In the genomic region with DNA sequence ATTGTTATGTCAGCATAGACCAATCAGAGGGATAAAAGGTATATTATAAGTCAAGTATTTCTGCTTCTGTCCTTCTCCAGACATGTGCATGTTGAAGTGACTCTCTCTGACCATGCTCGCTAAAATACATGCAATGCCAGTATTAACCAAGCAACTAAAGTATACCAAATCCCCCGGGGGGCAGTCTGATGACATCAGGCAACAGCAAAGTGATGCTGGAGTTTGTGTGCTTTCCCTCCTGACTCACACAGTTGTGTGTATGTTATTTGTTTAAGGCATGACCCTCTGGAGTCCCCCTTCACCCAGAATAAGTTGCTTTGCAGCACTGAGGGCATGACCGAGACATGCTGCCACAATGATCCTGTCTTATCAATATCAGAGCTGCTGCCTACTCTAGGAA, we compare ENCODE assay signal across 33 cellular contexts. TPM values are rescaled to one million over a fixed set of nuclear protein-coding genes. Genes with fewer than 3 reads are reported as not detected.
DNase-seq lines count a peak whose midpoint lies in the region; ATAC-seq and TF ChIP-seq lines count a peak whose summit lies in the region.
"Had no signal": no experiment of that assay in that cellular context is flagged by ENCODE, and none has a peak within 500 bp of the region (broad histone marks: within the 10 kb centered on the region; RNA-seq: fewer than 3 reads in every experiment).

No MANE protein-coding gene starts in this region.

- POLR2A ChIA-PET in activated CD8-positive, alpha-beta T cell treated with anti-CD3 and anti-CD28 coated beads, Interleukin-2, amount 10 ng/mL, durations not matched to agents 7 days and 5 days (lab: Charles Lee): no interaction called here

- H3K27me3 Mint-ChIP-seq in activated CD8-positive, alpha-beta T cell treated with anti-CD3 and anti-CD28 coated beads, Interleukin-2, amount 10 ng/mL, durations not matched to agents 7 days and 5 days (ENCODE audit: low read depth): peaks cover 6% of the 10 kb centered on the region

- H3K9me3 Mint-ChIP-seq in activated CD8-positive, alpha-beta T cell treated with anti-CD3 and anti-CD28 coated beads, Interleukin-2, amount 10 ng/mL, durations not matched to agents 7 days and 5 days (ENCODE audit: insufficient read depth): no peaks in the 10 kb centered on the region

- H3K79me2 ChIP-seq in trophoblast cell (ENCODE audit: control insufficient read depth, insufficient read depth, low read length, poor library complexity): no peaks in the 10 kb centered on the region

- H2BK5ac ChIP-seq in trophoblast cell (ENCODE audit: low read depth, low read length, poor library complexity): no peak overlapping the region

- H2AK5ac ChIP-seq in trophoblast cell (ENCODE audit: low read length): no peak overlapping the region

- no peak for TF ChIP-seq CTCF in dorsolateral prefrontal cortex (IDR thresholded peaks at IDR 0.05 in 54 of 56, conservative IDR thresholded peaks at IDR 0.05 in 2 of 56; ENCODE audit: low read depth in 1 of 56, partially characterized antibody in 56 of 56)
- no peak for TF ChIP-seq CTCF in foreskin fibroblast (IDR thresholded peaks at IDR 0.05; ENCODE audit: low read depth, low read length)
- TF ChIP-seq CTCF in brain microvascular endothelial cell (IDR thresholded peaks at IDR 0.05; ENCODE audit: low read depth, low read length, missing control alignments): no peak

- no peak overlapping the region for H3K14ac ChIP-seq in trophoblast cell (ENCODE audit: low read length)

- ATAC-seq in GM18868 (IDR thresholded peaks at IDR 0.05; ENCODE audit: unreplicated experiment): peak; percentile 32
- ATAC-seq in activated CD8-positive, alpha-beta T cell treated with anti-CD3 and anti-CD28 coated beads, Interleukin-2, amount 10 ng/mL, durations not matched to agents 7 days and 5 days: no peak
- ATAC-seq in GM18498 (IDR thresholded peaks at IDR 0.05; ENCODE audit: unreplicated experiment): no peak
- ATAC-seq: A549, GM12878, K562, Right ventricle myocardium inferior, SK-N-SH treated with all-trans-retinoic acid at 6 μM for 48 hours had no signal

- peak overlapping the region in 52 of 59 donors; percentile 12 to 91 (median 75) for H3K27ac ChIP-seq in dorsolateral prefrontal cortex
- H3K27ac ChIP-seq in trophoblast cell (ENCODE audit: low read depth, low read length): no peak overlapping the region
- no peak overlapping the region for H3K27ac ChIP-seq in brain microvascular endothelial cell
- H3K27ac ChIP-seq: A549, GM23248, PC-9, SJCRH30 had no signal

- H3K36me3 ChIP-seq in trophoblast cell (ENCODE audit: control insufficient read depth in 1 of 2, insufficient read depth in 2 of 2, low read length in 2 of 2) (no peaks in the 10 kb centered on the region), brain microvascular endothelial cell (replicated peaks) (no peaks in the 10 kb centered on the region)
- H3K36me3 ChIP-seq: MG63, SJCRH30 had no signal

- no peak overlapping the region for H3K4ac ChIP-seq in trophoblast cell (ENCODE audit: low read depth, low read length)

- H2BK12ac ChIP-seq in trophoblast cell (ENCODE audit: low read length): no peak overlapping the region

- no peaks in the 10 kb centered on the region for H3K27me3 ChIP-seq in dorsolateral prefrontal cortex
- H3K27me3 ChIP-seq in trophoblast cell (ENCODE audit: insufficient read depth, low read length): peaks cover 35% of the 10 kb centered on the region
- peaks cover 34% of the 10 kb centered on the region for H3K27me3 ChIP-seq in brain microvascular endothelial cell (replicated peaks)
- H3K27me3 ChIP-seq: SJCRH30 had no signal

- peaks cover 0 to 4% of the 10 kb centered on the region in 2 experiments for H3K4me1 ChIP-seq in trophoblast cell (ENCODE audit: control insufficient read depth in 1 of 2, insufficient read depth in 2 of 2, low read length in 2 of 2)
- H3K4me1 ChIP-seq: SJCRH30 had no signal

- H3K18ac ChIP-seq in trophoblast cell (ENCODE audit: low read length): no peak overlapping the region

- peaks cover 5% of the 10 kb centered on the region for H3K9me3 ChIP-seq in trophoblast cell (ENCODE audit: insufficient read depth, low read depth, low read length)
- H3K9me3 ChIP-seq: A549, MG63, SJCRH30 had no signal

- H3K4me3 ChIP-seq in dorsolateral prefrontal cortex (peak overlapping the region; percentile 51 to 97 (median 84)), trophoblast cell (ENCODE audit: low read depth, low read length) (no peak overlapping the region), foreskin fibroblast (ENCODE audit: low read depth in 1 of 2, low read length in 2 of 2) (no peak overlapping the region), brain microvascular endothelial cell (ENCODE audit: low read depth, low read length) (no peak overlapping the region)
- H3K4me3 ChIP-seq: A549, GM12878, GM23248, K562, MG63, PC-9, SJCRH30 had no signal

- CTCF ChIA-PET in activated CD8-positive, alpha-beta T cell treated with anti-CD3 and anti-CD28 coated beads, Interleukin-2, amount 10 ng/mL, durations not matched to agents 7 days and 5 days (lab: Charles Lee): interaction anchor here (1.3 kb wide), 1 partner anchor 9 kb away, joined by 5 read pairs; no protein-coding TSS in a partner anchor

- H3K4me1 Mint-ChIP-seq in activated CD8-positive, alpha-beta T cell treated with anti-CD3 and anti-CD28 coated beads, Interleukin-2, amount 10 ng/mL, durations not matched to agents 7 days and 5 days (ENCODE audit: low read depth): no peaks in the 10 kb centered on the region

- H3K79me1 ChIP-seq in trophoblast cell (ENCODE audit: low read length): no peaks in the 10 kb centered on the region

- no peak overlapping the region for H3K9ac ChIP-seq in trophoblast cell (ENCODE audit: low read length)
- H3K9ac ChIP-seq: GM23248 had no signal

- peak overlapping the region; percentile 76 for H3K23ac ChIP-seq in trophoblast cell (ENCODE audit: low read length)

- no peak overlapping the region for H2AFZ ChIP-seq in trophoblast cell (ENCODE audit: insufficient read depth, low read length, poor library complexity)
- H2AFZ ChIP-seq: GM23248, PC-9 had no signal

- no peak overlapping the region for H3K27ac Mint-ChIP-seq in activated CD8-positive, alpha-beta T cell treated with anti-CD3 and anti-CD28 coated beads, Interleukin-2, amount 10 ng/mL, durations not matched to agents 7 days and 5 days
- H3K27ac Mint-ChIP-seq: CD4-positive, alpha-beta memory T cell had no signal

- no peak overlapping the region for H3K4me3 Mint-ChIP-seq in activated CD8-positive, alpha-beta T cell treated with anti-CD3 and anti-CD28 coated beads, Interleukin-2, amount 10 ng/mL, durations not matched to agents 7 days and 5 days

- H4K8ac ChIP-seq in trophoblast cell (ENCODE audit: low read depth, low read length): no peak overlapping the region

- intact Hi-C loops in dorsolateral prefrontal cortex (cut with DNase I): loop anchor here in 1 of 2 donors (5.0 kb wide), 1 partner anchor 276 kb away; no protein-coding TSS in a partner anchor

- H3K36me3 Mint-ChIP-seq in activated CD8-positive, alpha-beta T cell treated with anti-CD3 and anti-CD28 coated beads, Interleukin-2, amount 10 ng/mL, durations not matched to agents 7 days and 5 days (ENCODE audit: low read depth): no peaks in the 10 kb centered on the region
- H3K36me3 Mint-ChIP-seq: CD4-positive, alpha-beta memory T cell had no signal

- no CpG with 5 or more reads among the region's 3 CpGs for WGBS in trophoblast cell (ENCODE audit: extremely low coverage, insufficient coverage, insufficient read length)

- DNase-seq in NCI-H460 (ENCODE audit: extremely low read depth, low read depth): peak; percentile 17
- DNase-seq in dorsolateral prefrontal cortex: no peak
- no peak for DNase-seq in trophoblast cell
- no peak for DNase-seq in foreskin fibroblast
- no peak for DNase-seq in activated CD8-positive, alpha-beta T cell treated with anti-CD3 and anti-CD28 coated beads, Interleukin-2, amount 10 ng/mL, durations not matched to agents 7 days and 5 days
- DNase-seq in brain microvascular endothelial cell: no peak
- DNase-seq: AML-193; C1 segment of cervical spinal cord; CD4-positive, alpha-beta memory T cell; COR-L47; EL; GDM1; GM23248; H7; MG63; NCI-H1105 treated with DMSO at 0.1 percent for 48 hours; NCI-H146; NCI-H1930; NCI-H2107; NCI-H2227 treated with DMSO at 0.1 percent for 48 hours; NCI-H510A treated with DMSO at 0.1 percent for 48 hours; NCI-H748 treated with DMSO at 0.1 percent for 48 hours; NK-92 treated with Interleukin-12 subunit alpha and Interleukin-12 subunit beta, amount 100 ng/mL, for 24 hours; PC-9; SJCRH30 had no signal

- no peak overlapping the region for H4K91ac ChIP-seq in trophoblast cell (ENCODE audit: low read depth, low read length)

- H4K12ac ChIP-seq in trophoblast cell (ENCODE audit: low read depth, low read length): no peak overlapping the region

- no peak overlapping the region for H2BK120ac ChIP-seq in trophoblast cell (ENCODE audit: insufficient read depth, low read length, poor library complexity)

- H3K4me2 ChIP-seq in trophoblast cell (ENCODE audit: low read length): no peak overlapping the region
- H3K4me2 ChIP-seq: A549, PC-9 had no signal

- in situ Hi-C loops in brain microvascular endothelial cell (cut with HindIII; ENCODE audit: low pct_ligation_motif_present, low sequenced_read_pairs): no loop called here

RNA-seq across cellular contexts. Expression of gene BRINP2, which starts 2.1 kb away (rescaled TPM):
- 0.92 and 1.2 TPM in 2 replicates for total RNA-seq in NCI-H460 (2014; rRNA removed; shearing (Covaris generic))
- polyA plus RNA-seq in NCI-H460 (2014; cell fraction: nucleus; rRNA removed): 1.5 and 1.7 TPM in 2 replicates
- total RNA-seq in dorsolateral prefrontal cortex: 10 to 100 TPM; 23.4 to 88.2 (median 57.5) TPM
- 0.06 and 0.07 TPM in 2 replicates for polyA plus RNA-seq in trophoblast cell (2013)
- not detected for total RNA-seq in activated CD8-positive, alpha-beta T cell treated with anti-CD3 and anti-CD28 coated beads, Interleukin-2, amount 10 ng/mL, durations not matched to agents 7 days and 5 days
- total RNA-seq: CD4-positive, alpha-beta memory T cell; GM12878; GM23248; H7; K562; PC-9; RPMI7951; SJCRH30 had no signal
- polyA plus RNA-seq: CD4-positive, alpha-beta memory T cell; K562 had no signal

RNA-seq across cellular contexts. Expression of gene ASTN1, which starts 8.4 kb away (rescaled TPM):
- 0.47 and 0.55 TPM in 2 replicates for total RNA-seq in NCI-H460 (2014; rRNA removed; shearing (Covaris generic))
- polyA plus RNA-seq in NCI-H460 (2014; cell fraction: nucleus; rRNA removed): 0.35 and 0.92 TPM in 2 replicates
- total RNA-seq in dorsolateral prefrontal cortex: 100 to 1,000 TPM in 96 of 120 experiments, 10 to 100 TPM in 24; 51.9 to 159 (median 114) TPM
- polyA plus RNA-seq in trophoblast cell (2013): 0.05 and 0.08 TPM in 2 replicates
- not detected for total RNA-seq in activated CD8-positive, alpha-beta T cell treated with anti-CD3 and anti-CD28 coated beads, Interleukin-2, amount 10 ng/mL, durations not matched to agents 7 days and 5 days
- total RNA-seq: CD4-positive, alpha-beta memory T cell; GM12878; GM23248; PC-9; RPMI7951; SJCRH30 had no signal
- polyA plus RNA-seq: A549; CD4-positive, alpha-beta memory T cell; GM23248 had no signal

Comparison
In these comparisons a context has a peak if more than half of its experiments do, and no peak if none do; other contexts are left out.
1. H3K27ac ChIP-seq: peak in dorsolateral prefrontal cortex (52 of 59); none in trophoblast cell (single experiment) and brain microvascular endothelial cell (single experiment).
2. H3K4me3 ChIP-seq: peak in dorsolateral prefrontal cortex (59 of 59); none in trophoblast cell (single experiment), foreskin fibroblast (0 of 2) and brain microvascular endothelial cell (single experiment).
3. RNA of gene BRINP2, which starts 2.1 kb away (total RNA-seq): 23.4 to 88.2 TPM in dorsolateral prefrontal cortex; 0.92 to 1.2 TPM in NCI-H460 and not detected in activated CD8-positive, alpha-beta T cell treated with anti-CD3 and anti-CD28 coated beads, Interleukin-2, amount 10 ng/mL, durations not matched to agents 7 days and 5 days; every median in the first group is over 10 times any median in the second.
4. RNA of gene ASTN1, which starts 8.4 kb away (total RNA-seq): 51.9 to 159 TPM in dorsolateral prefrontal cortex; 0.47 to 0.55 TPM in NCI-H460 and not detected in activated CD8-positive, alpha-beta T cell treated with anti-CD3 and anti-CD28 coated beads, Interleukin-2, amount 10 ng/mL, durations not matched to agents 7 days and 5 days; every median in the first group is over 10 times any median in the second.